31 cellular contexts compared by ENCODE assay signal in the genomic region with DNA sequence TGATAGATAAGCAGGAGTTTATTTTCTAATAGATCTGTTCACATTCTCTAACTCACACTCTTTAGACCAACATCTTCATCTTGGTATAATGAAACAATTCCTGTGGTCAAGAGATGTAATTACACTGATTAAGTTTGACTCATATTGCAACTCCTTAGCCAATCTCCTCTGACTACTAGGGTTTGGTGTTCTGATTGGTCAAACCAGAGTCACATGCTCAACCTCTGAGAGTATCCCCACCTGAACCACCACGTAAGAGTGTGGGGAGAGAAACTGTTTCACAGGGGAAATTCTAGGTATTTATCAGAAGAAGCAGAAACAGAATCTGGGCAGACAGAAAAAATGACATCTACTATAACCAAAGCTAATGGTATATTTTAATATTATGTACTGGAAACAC.
"Had no signal": no experiment of that assay in that cellular context is flagged by ENCODE, and none has a peak within 500 bp of the region (broad histone marks: within the 10 kb centered on the region; RNA-seq: fewer than 3 reads in every experiment).

No MANE protein-coding gene starts in this region.

- DNase-seq: activated CD4-positive, alpha-beta memory T cell treated with anti-CD3 and anti-CD28 coated beads for 36 hours; activated CD4-positive, alpha-beta T cell treated with anti-CD3 and anti-CD28 coated beads, Interleukin-2, amount 10 ng/mL, durations not matched to agents 24 days and 14 days; activated CD4-positive, CD25-positive, alpha-beta regulatory T cell treated with anti-CD3 and anti-CD28 coated beads, Interleukin-2, amount 50 U/mL, for 72 hours; activated gamma-delta T cell; activated T-cell treated with anti-CD3 and anti-CD28 coated beads for 4 hours; adrenal gland; aorta; body of pancreas; cerebellar nuclear complex; colonic mucosa; effector CD8-positive, alpha-beta T cell; left lung; lower lobe of right lung; mesenchymal stem cell; naive thymus-derived CD8-positive, alpha-beta T cell; nucleus accumbens; pancreas; retina; stimulated activated CD4-positive, alpha-beta T cell treated with anti-CD3 and anti-CD28 coated beads, Interleukin-12 subunit alpha, Interleukin-12 subunit beta, amount 100 ng/mL, for 4 hours; stimulated activated CD4-positive, alpha-beta T cell treated with anti-CD3 and anti-CD28 coated beads, Interleukin-4, amount 100 ng/mL, for 1 hour; stomach; T1000; thyroid gland; upper lobe of right lung had no signal

- H3K4me1 ChIP-seq: adrenal gland, body of pancreas, colonic mucosa, left lung, lower lobe of right lung, pancreas, prostate gland, stomach, thyroid gland, upper lobe of right lung had no signal

- H3K27ac ChIP-seq: adrenal gland, body of pancreas, colonic mucosa, left lung, lower lobe of right lung, pancreas, prostate gland, skin epidermis, stomach, thyroid gland, upper lobe of right lung had no signal

- H3K36me3 Mint-ChIP-seq: activated CD4-positive, alpha-beta memory T cell treated with anti-CD3 and anti-CD28 coated beads for 36 hours had no signal

- H3K36me3 ChIP-seq: adrenal gland, colonic mucosa, left lung, lower lobe of right lung, pancreas, prostate gland, stomach, thyroid gland, upper lobe of right lung had no signal

- H3K4me1 Mint-ChIP-seq: activated naive CD4-positive, alpha-beta T cell treated with anti-CD3 and anti-CD28 coated beads, Interleukin-2, amount 50 U/mL, for 24 hours; naive thymus-derived CD8-positive, alpha-beta T cell; neural crest cell had no signal

- H3K27me3 ChIP-seq: adrenal gland, body of pancreas, colonic mucosa, left lung, pancreas, stomach, thyroid gland, upper lobe of right lung had no signal

- H3K27ac Mint-ChIP-seq: activated CD4-positive, alpha-beta memory T cell treated with anti-CD3 and anti-CD28 coated beads for 36 hours; activated CD4-positive, alpha-beta T cell treated with anti-CD3 and anti-CD28 coated beads, Interleukin-2, amount 10 ng/mL, durations not matched to agents 24 days and 14 days; activated naive CD4-positive, alpha-beta T cell treated with anti-CD3 and anti-CD28 coated beads, Interleukin-2, amount 50 U/mL, for 24 hours; activated T-helper 1 cell treated with anti-CD3 and anti-CD28 coated beads, Interleukin-12 subunit alpha, Interleukin-12 subunit beta, Interleukin-2, Interleukin-4 antibody, amounts not matched to agents 30 ng/mL and 10 ng/mL and 1 ng/mL, durations not matched to agents 14 hours and 24 hours and 36 hours; naive thymus-derived CD8-positive, alpha-beta T cell; T-helper 1 cell treated with Interleukin-12 subunit alpha and Interleukin-12 subunit beta and Interleukin-4 antibody, amounts not matched to agents 30 μg/mL and 1 μg/mL, for 36 hours had no signal

- ATAC-seq: body of pancreas; left lung; lower lobe of right lung; naive thymus-derived CD8-positive, alpha-beta T cell; pancreas; sciatic nerve; upper lobe of right lung had no signal

- H3K27me3 Mint-ChIP-seq: activated CD4-positive, alpha-beta T cell treated with anti-CD3 and anti-CD28 coated beads, Interleukin-2, amount 10 ng/mL, durations not matched to agents 24 days and 14 days had no signal

- H3K4me3 Mint-ChIP-seq: activated CD4-positive, alpha-beta memory T cell treated with anti-CD3 and anti-CD28 coated beads for 36 hours; activated CD4-positive, alpha-beta T cell treated with anti-CD3 and anti-CD28 coated beads, Interleukin-2, amount 10 ng/mL, durations not matched to agents 24 days and 14 days; activated naive CD4-positive, alpha-beta T cell treated with anti-CD3 and anti-CD28 coated beads, Interleukin-2, amount 50 U/mL, for 24 hours; activated T-helper 1 cell treated with anti-CD3 and anti-CD28 coated beads, Interleukin-12 subunit alpha, Interleukin-12 subunit beta, Interleukin-2, Interleukin-4 antibody, amounts not matched to agents 30 ng/mL and 10 ng/mL and 1 ng/mL, durations not matched to agents 14 hours and 24 hours and 36 hours; naive thymus-derived CD8-positive, alpha-beta T cell; neural crest cell; T-helper 1 cell treated with Interleukin-12 subunit alpha and Interleukin-12 subunit beta and Interleukin-4 antibody, amounts not matched to agents 30 μg/mL and 1 μg/mL, for 36 hours had no signal

- H3K4me3 ChIP-seq: adrenal gland, body of pancreas, colonic mucosa, left lung, lower lobe of right lung, pancreas, prostate gland, skin epidermis, stomach, thyroid gland, upper lobe of right lung had no signal
